ENCODE assay signal across 18 cellular contexts in genomic region chr2:194333091-194333490, GRCh38.
DNase-seq lines count a peak whose midpoint lies in the region; ATAC-seq, FAIRE-seq and TF ChIP-seq lines count a peak whose summit lies in the region.
"Had no signal": no experiment of that assay in that cellular context is flagged by ENCODE, and none has a peak within 500 bp of the region (broad histone marks: within the 10 kb centered on the region; RNA-seq: fewer than 3 reads in every experiment).

No MANE protein-coding gene starts in this region.

- DNase-seq in DND-41 = peak; percentile 75
- DNase-seq in Jurkat, Clone E6-1 (ENCODE audit: low read depth, low spot score) = peak; percentile 58
- DNase-seq in NCI-H69 (lab: John Stamatoyannopoulos, UW) = peak; percentile 46
- DNase-seq in H1 (ENCODE audit: low read depth in 1 of 2, low spot score in 2 of 2) = no peak
- no peak for DNase-seq in NCI-H187 treated with DMSO at 0.1 percent for 48 hours (lab: John Stamatoyannopoulos, UW)
- DNase-seq: CD4-positive, CD25-positive, alpha-beta regulatory T cell; NCI-H1092; NCI-H187; NCI-H226; NCI-H774; SW 1271 had no signal

- H4K91ac ChIP-seq in H1 (replicated peaks; ENCODE audit: insufficient read length, low read length) = no peak overlapping the region

- H3K4me2 ChIP-seq in DND-41 (ENCODE audit: insufficient read depth, low read length) (no peak overlapping the region), H1 (ENCODE audit: insufficient read depth in 1 of 2, low read depth in 2 of 2, low read length in 2 of 2) (no peak overlapping the region)
- H3K4me2 ChIP-seq: KMS-11 had no signal

- H2BK120ac ChIP-seq in H1 (replicated peaks; ENCODE audit: low read depth, low read length) = no peak overlapping the region

- peaks cover 7% of the 10 kb centered on the region; the same call in 1 of the 2 replicates for H3K4me1 ChIP-seq in DND-41 (ENCODE audit: insufficient read depth, low read length)
- H3K4me1 ChIP-seq in H1 (replicated peaks in 1 of 4; ENCODE audit: control insufficient read depth in 3 of 4, insufficient read depth in 4 of 4, low read length in 3 of 4) = no peaks in the 10 kb centered on the region
- H3K4me1 ChIP-seq: SJSA1 had no signal

- H3K9ac ChIP-seq in DND-41 (ENCODE audit: low read depth, low read length) (no peak overlapping the region), H1 (replicated peaks in 1 of 4; ENCODE audit: extremely low read depth in 1 of 4, low read depth in 3 of 4, low read length in 3 of 4) (no peak overlapping the region)
- H3K9ac ChIP-seq: KMS-11 had no signal

- H2AFZ ChIP-seq in DND-41 (ENCODE audit: low read depth, low read length) (no peak overlapping the region; the same call in 1 of the 2 replicates), H1 (ENCODE audit: low read length) (peak overlapping the region; percentile 78; the same call in 1 of the 2 replicates)

- H4K5ac ChIP-seq in H1 (ENCODE audit: insufficient read length, low read depth, low read length) = no peak overlapping the region

- no peak overlapping the region for H2BK5ac ChIP-seq in H1 (ENCODE audit: low read depth, low read length)

- TF ChIP-seq EP300 in H1 (IDR thresholded peaks at IDR 0.05; ENCODE audit: borderline replicate concordance in 1 of 2, low read depth in 2 of 2, low read length in 2 of 2) = no peak

- CTCF ChIA-PET in H1 (lab: Charles Lee; ENCODE audit: partially characterized antibody) = interaction anchor here (1.1 to 1.2 kb wide), 2 partner anchors 13 to 14 kb away, joined by 3 to 5 read pairs; no protein-coding TSS in a partner anchor

- no peak overlapping the region for H3K56ac ChIP-seq in H1 (replicated peaks; ENCODE audit: insufficient read length, low read depth, low read length)

- TF ChIP-seq RAD21 in H1 (IDR thresholded peaks at IDR 0.05 in 1 of 2, conservative IDR thresholded peaks at IDR 0.05 in 1 of 2; ENCODE audit: low read depth in 2 of 2, low read length in 2 of 2) = no peak

- no peak overlapping the region for H3K4ac ChIP-seq in H1 (replicated peaks; ENCODE audit: insufficient read length, low read depth, low read length)

- H3K79me1 ChIP-seq in H1 (ENCODE audit: low read depth, low read length) = no peaks in the 10 kb centered on the region

- 93% methylated on average over 7 of the region's 7 CpGs; no CpG with 5 or more reads in 1 of the 2 experiments for WGBS in H1 (ENCODE audit: extremely low coverage in 1 of 2, insufficient coverage in 1 of 2, insufficient read length in 1 of 2, insufficient replicate concordance in 2 of 2, low coverage in 1 of 2, low lambda C conversion rate in 2 of 2, missing lambda C conversion rate in 1 of 2), 2 experiments

- H3K36me3 ChIP-seq in DND-41 (ENCODE audit: insufficient read depth, low read length) (no peaks in the 10 kb centered on the region), H1 (ENCODE audit: control insufficient read depth in 2 of 4, insufficient read depth in 4 of 4, low read length in 3 of 4) (no peaks in the 10 kb centered on the region)
- H3K36me3 ChIP-seq: SJSA1 had no signal

- H3K18ac ChIP-seq in H1 (ENCODE audit: extremely low read depth, low read length) = no peak overlapping the region

- FAIRE-seq in H1 (lab: Jason Lieb, UNC) = no peak
- FAIRE-seq: HTR-8/SVneo had no signal

- no peak overlapping the region for H2BK15ac ChIP-seq in H1 (ENCODE audit: low read length)

- H3K23me2 ChIP-seq in H1 (ENCODE audit: low read depth, low read length) = no peaks in the 10 kb centered on the region

- POLR2A ChIA-PET in H1 (lab: Charles Lee; ENCODE audit: partially characterized antibody) = no interaction called here

- TF ChIP-seq POLR2A in H1 (IDR thresholded peaks at IDR 0.05; ENCODE audit: control extremely low read depth in 1 of 2, low read depth in 2 of 2, low read length in 2 of 2) = no peak

- no peak overlapping the region for H2BK12ac ChIP-seq in H1 (ENCODE audit: low read depth, low read length)

- H3K27me3 ChIP-seq in DND-41 (ENCODE audit: insufficient read depth, low read length, poor library complexity) (no peaks in the 10 kb centered on the region), H1 (replicated peaks in 1 of 4; ENCODE audit: control insufficient read depth in 3 of 4, extremely low read depth in 1 of 4, insufficient read depth in 3 of 4, low read length in 3 of 4) (no peaks in the 10 kb centered on the region)
- H3K27me3 ChIP-seq: SJSA1 had no signal

- H4K8ac ChIP-seq in H1 (ENCODE audit: extremely low read depth, insufficient read depth, low read length) = no peak overlapping the region

- ATAC-seq in DND-41 (ENCODE audit: insufficient read depth, low read depth) (peak; percentile 96), HG03342 (IDR thresholded peaks at IDR 0.05; ENCODE audit: unreplicated experiment) (no peak), GM18520 (IDR thresholded peaks at IDR 0.05; ENCODE audit: unreplicated experiment) (no peak)
- ATAC-seq: HCT116 had no signal

- H3K4me3 ChIP-seq in DND-41 (ENCODE audit: low read depth in 1 of 2, low read length in 2 of 2) = no peak overlapping the region
- H3K4me3 ChIP-seq in Jurkat, Clone E6-1 (ENCODE audit: low read length) = no peak overlapping the region
- no peak overlapping the region for H3K4me3 ChIP-seq in H1 (ENCODE audit: extremely low read depth in 1 of 4, insufficient read depth in 2 of 4, low read depth in 3 of 4, low read length in 4 of 4)
- H3K4me3 ChIP-seq: SJSA1 had no signal

- no peak overlapping the region for H3K23ac ChIP-seq in H1 (ENCODE audit: insufficient read length)

- TF ChIP-seq CTCF in DND-41 (IDR thresholded peaks at IDR 0.05; ENCODE audit: borderline replicate concordance, extremely low read depth, low read length, poor library complexity, severe bottlenecking) = no peak
- no peak for TF ChIP-seq CTCF in H1 (IDR thresholded peaks at IDR 0.05; ENCODE audit: control extremely low read depth in 1 of 3, insufficient read depth in 1 of 3, low read depth in 1 of 3, low read length in 3 of 3)

- H3K9me3 ChIP-seq in DND-41 (ENCODE audit: insufficient read depth, low read length, severe bottlenecking) (peaks cover 6% of the 10 kb centered on the region), H1 (ENCODE audit: insufficient read depth in 2 of 2, low read depth in 1 of 2, low read length in 1 of 2) (no peaks in the 10 kb centered on the region)
- H3K9me3 ChIP-seq: SJSA1 had no signal

- no peak overlapping the region for H3K27ac ChIP-seq in DND-41 (ENCODE audit: low read length)
- no peak overlapping the region for H3K27ac ChIP-seq in H1 (ENCODE audit: low read depth, low read length)
- H3K27ac ChIP-seq: KMS-11, RWPE1, SJSA1 had no signal

- H3K14ac ChIP-seq in H1 (ENCODE audit: insufficient read length) = no peak overlapping the region

- H3K79me2 ChIP-seq in DND-41 (ENCODE audit: insufficient read depth, low read length) (no peaks in the 10 kb centered on the region), H1 (ENCODE audit: control insufficient read depth in 1 of 2, insufficient read depth in 2 of 2, low read length in 2 of 2) (no peaks in the 10 kb centered on the region)

- no peak overlapping the region for H2BK20ac ChIP-seq in H1 (ENCODE audit: low read length)

- H2AK5ac ChIP-seq in H1 (ENCODE audit: low read depth, low read length) = no peak overlapping the region

- H4K20me1 ChIP-seq in DND-41 (ENCODE audit: insufficient read depth, low read length) (no peaks in the 10 kb centered on the region), H1 (replicated peaks in 1 of 2; ENCODE audit: control insufficient read depth in 1 of 2, insufficient read depth in 2 of 2, low read length in 2 of 2) (no peaks in the 10 kb centered on the region)

TF ChIP-seq in H1, 55 proteins besides CTCF, POLR2A, EP300 and RAD21:
- no peak for TF ChIP-seq BACH1 (IDR thresholded peaks at IDR 0.05; ENCODE audit: low read length)
- no peak for TF ChIP-seq SIN3A (conservative IDR thresholded peaks at IDR 0.05 in 1 of 2, IDR thresholded peaks at IDR 0.05 in 1 of 2; ENCODE audit: low read depth in 1 of 2, low read length in 2 of 2)
- no peak for TF ChIP-seq PHF8 (conservative IDR thresholded peaks at IDR 0.05; ENCODE audit: low read depth, low read length)
- TF ChIP-seq CHD1 (IDR thresholded peaks at IDR 0.05; ENCODE audit: low read depth, low read length) = no peak
- TF ChIP-seq RNF2 (IDR thresholded peaks at IDR 0.05; ENCODE audit: borderline replicate concordance, low read depth, low read length, missing control alignments, poor library complexity, severe bottlenecking) = no peak
- no peak for TF ChIP-seq CTBP2 (IDR thresholded peaks at IDR 0.05; ENCODE audit: borderline replicate concordance, insufficient read depth, insufficient read length, low read length)
- TF ChIP-seq HDAC2 (IDR thresholded peaks at IDR 0.05; ENCODE audit: borderline replicate concordance in 1 of 2, low read depth in 2 of 2, low read length in 2 of 2) = no peak
- TF ChIP-seq SAP30 (IDR thresholded peaks at IDR 0.05; ENCODE audit: insufficient read depth, insufficient replicate concordance, low read length) = no peak
- TF ChIP-seq YY1 (IDR thresholded peaks at IDR 0.05; ENCODE audit: low read depth, low read length) = no peak
- TF ChIP-seq TBP (IDR thresholded peaks at IDR 0.05; ENCODE audit: low read depth, low read length) = no peak
- no peak for TF ChIP-seq BCL11A (IDR thresholded peaks at IDR 0.05; ENCODE audit: low read depth in 2 of 2, low read length in 2 of 2)
- no peak for TF ChIP-seq RBBP5 (IDR thresholded peaks at IDR 0.05; ENCODE audit: borderline replicate concordance, low read depth, low read length)
- no peak for TF ChIP-seq SIX5 (IDR thresholded peaks at IDR 0.05; ENCODE audit: low read depth, low read length)

Comparison
In these comparisons a context has a peak if more than half of its experiments do, and no peak if none do; other contexts are left out.
1. DNase-seq: peak in DND-41 (single experiment), Jurkat, Clone E6-1 (single experiment) and NCI-H69 (single experiment); none in H1 (0 of 2) and NCI-H187 treated with DMSO at 0.1 percent for 48 hours (single experiment).